Comparison of ENCODE assay signal across 20 cellular contexts in genomic region chr3:7508821-7509220, GRCh38.
DNase-seq lines count a peak whose midpoint lies in the region; ATAC-seq, FAIRE-seq and TF ChIP-seq lines count a peak whose summit lies in the region.
"Had no signal": no experiment of that assay in that cellular context is flagged by ENCODE, and none has a peak within 500 bp of the region (broad histone marks: within the 10 kb centered on the region; RNA-seq: fewer than 3 reads in every experiment).

No MANE protein-coding gene starts in this region.

- H3K4me1 ChIP-seq in A549: peaks cover 37% of the 10 kb centered on the region
- no peaks in the 10 kb centered on the region for H3K4me1 ChIP-seq in ovary (ENCODE audit: insufficient read depth)

- no peak overlapping the region for H3K27ac ChIP-seq in A549
- H3K27ac ChIP-seq in RWPE1: no peak overlapping the region
- no peak overlapping the region for H3K27ac ChIP-seq in ovary

- H3K4me3 ChIP-seq in A549 (no peak overlapping the region), bronchial epithelial cell (ENCODE audit: low read depth, low read length) (no peak overlapping the region), ovary (no peak overlapping the region)
- H3K4me3 ChIP-seq: K562 had no signal

- WGBS in A549 (ENCODE audit: missing lambda C conversion rate): 34% methylated on average over 2 of the region's 2 CpGs
- WGBS in ovary, 3 donors: 48 to 70% (median 64%) methylated on average over 2 of the region's 2 CpGs

- no peak for ATAC-seq in A549
- no peak for ATAC-seq in GM19328 (IDR thresholded peaks at IDR 0.05; ENCODE audit: unreplicated experiment)
- ATAC-seq: K562, PC-3, Right ventricle myocardium inferior had no signal

- TF ChIP-seq POLR2A in A549 (IDR thresholded peaks at IDR 0.05; ENCODE audit: low read length) (no peak), ovary (IDR thresholded peaks at IDR 0.05) (no peak)

- peaks cover 3% of the 10 kb centered on the region; the same call in 1 of the 3 replicates for H3K9me3 ChIP-seq in A549
- no peaks in the 10 kb centered on the region for H3K9me3 ChIP-seq in ovary

- CTCF ChIA-PET in A549 (lab: Yijun Ruan, JAX): no interaction called here
- CTCF ChIA-PET in RWPE1 (lab: Yijun Ruan, JAX): no interaction called here

- TF ChIP-seq CTCF in A549 (IDR thresholded peaks at IDR 0.05) (no peak), RWPE1 (conservative IDR thresholded peaks at IDR 0.05; ENCODE audit: low read depth) (no peak), bronchial epithelial cell (IDR thresholded peaks at IDR 0.05; ENCODE audit: insufficient read depth, low read length, severe bottlenecking) (no peak), ovary (IDR thresholded peaks at IDR 0.05) (no peak)

- H3K4me2 ChIP-seq in A549: peak overlapping the region; percentile 10; the same call in 1 of the 3 replicates

- POLR2A ChIA-PET in A549 (lab: Yijun Ruan, JAX) (no interaction called here), RWPE1 (lab: Yijun Ruan, JAX; ENCODE audit: low non-redundant PET) (no interaction called here)

- intact Hi-C loops in ovary (cut with DNase I): no loop called here

- FAIRE-seq in A549 (lab: Jason Lieb, UNC) (no peak), bronchial epithelial cell (lab: Jason Lieb, UNC) (no peak)
- FAIRE-seq: K562 had no signal

- TF ChIP-seq EP300 in A549 (IDR thresholded peaks at IDR 0.05) (no peak), ovary (IDR thresholded peaks at IDR 0.05) (no peak)

- H3K27me3 ChIP-seq in bronchial epithelial cell (ENCODE audit: control insufficient read depth, insufficient read depth, low read length) (no peaks in the 10 kb centered on the region), ovary (no peaks in the 10 kb centered on the region)

- H3K36me3 ChIP-seq in bronchial epithelial cell (ENCODE audit: control insufficient read depth, insufficient read depth, low read length) (no peaks in the 10 kb centered on the region), ovary (no peaks in the 10 kb centered on the region)

- no peak for TF ChIP-seq RAD21 in A549 (conservative IDR thresholded peaks at IDR 0.05 in 1 of 2, IDR thresholded peaks at IDR 0.05 in 1 of 2)

- peak in 1 of 2 experiments; percentile 7 for DNase-seq in A549 (ENCODE audit: low read depth in 1 of 2, low spot score in 1 of 2)
- DNase-seq in RWPE1 (ENCODE audit: low spot score): peak; percentile 8
- peak; percentile 89 for DNase-seq in bronchial epithelial cell (ENCODE audit: low read depth)
- DNase-seq in glomerular visceral epithelial cell (ENCODE audit: extremely low spot score): peak; percentile 4
- no peak for DNase-seq in ovary
- DNase-seq in NCI-H2029 treated with DMSO at 0.1 percent for 48 hours (lab: John Stamatoyannopoulos, UW): no peak
- no peak for DNase-seq in CD1c-positive myeloid dendritic cell (ENCODE audit: extremely low spot score)
- DNase-seq: 8988T; Caco-2; CD4-positive, CD25-positive, alpha-beta regulatory T cell; GF-D8; GOT3; MV-4-11; NCI-H187; NCI-H345; NCI-H524 treated with DMSO at 0.1 percent for 48 hours; PC-3 had no signal

TF ChIP-seq in A549, 52 proteins besides CTCF, POLR2A, EP300 and RAD21:
- TF ChIP-seq ZSCAN20 (CRISPR knock-in tag; IDR thresholded peaks at IDR 0.05): no peak
- no peak for TF ChIP-seq SMC3 (IDR thresholded peaks at IDR 0.05)
- no peak for TF ChIP-seq PHF8 (IDR thresholded peaks at IDR 0.05; ENCODE audit: borderline replicate concordance, low read depth)
- TF ChIP-seq MAZ (IDR thresholded peaks at IDR 0.05; ENCODE audit: borderline replicate concordance, low read depth, low read length): no peak
- TF ChIP-seq, protein P1, sequence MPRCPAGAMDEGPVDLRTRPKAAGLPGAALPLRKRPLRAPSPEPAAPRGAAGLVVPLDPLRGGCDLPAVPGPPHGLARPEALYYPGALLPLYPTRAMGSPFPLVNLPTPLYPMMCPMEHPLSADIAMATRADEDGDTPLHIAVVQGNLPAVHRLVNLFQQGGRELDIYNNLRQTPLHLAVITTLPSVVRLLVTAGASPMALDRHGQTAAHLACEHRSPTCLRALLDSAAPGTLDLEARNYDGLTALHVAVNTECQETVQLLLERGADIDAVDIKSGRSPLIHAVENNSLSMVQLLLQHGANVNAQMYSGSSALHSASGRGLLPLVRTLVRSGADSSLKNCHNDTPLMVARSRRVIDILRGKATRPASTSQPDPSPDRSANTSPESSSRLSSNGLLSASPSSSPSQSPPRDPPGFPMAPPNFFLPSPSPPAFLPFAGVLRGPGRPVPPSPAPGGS (IDR thresholded peaks at IDR 0.05): no peak
- TF ChIP-seq HOXB13 (CRISPR knock-in tag; IDR thresholded peaks at IDR 0.05; ENCODE audit: low read depth): no peak
TF ChIP-seq in A549: peak in this region for 0.

Comparison
In these comparisons a context has a peak if more than half of its experiments do, and no peak if none do; other contexts are left out.
1. DNase-seq: peak in RWPE1 (single experiment), bronchial epithelial cell (single experiment) and glomerular visceral epithelial cell (single experiment); none in ovary (0 of 5), NCI-H2029 treated with DMSO at 0.1 percent for 48 hours (single experiment) and CD1c-positive myeloid dendritic cell (single experiment).